ENCODE assay signal across 1 cellular context in the genomic region with DNA sequence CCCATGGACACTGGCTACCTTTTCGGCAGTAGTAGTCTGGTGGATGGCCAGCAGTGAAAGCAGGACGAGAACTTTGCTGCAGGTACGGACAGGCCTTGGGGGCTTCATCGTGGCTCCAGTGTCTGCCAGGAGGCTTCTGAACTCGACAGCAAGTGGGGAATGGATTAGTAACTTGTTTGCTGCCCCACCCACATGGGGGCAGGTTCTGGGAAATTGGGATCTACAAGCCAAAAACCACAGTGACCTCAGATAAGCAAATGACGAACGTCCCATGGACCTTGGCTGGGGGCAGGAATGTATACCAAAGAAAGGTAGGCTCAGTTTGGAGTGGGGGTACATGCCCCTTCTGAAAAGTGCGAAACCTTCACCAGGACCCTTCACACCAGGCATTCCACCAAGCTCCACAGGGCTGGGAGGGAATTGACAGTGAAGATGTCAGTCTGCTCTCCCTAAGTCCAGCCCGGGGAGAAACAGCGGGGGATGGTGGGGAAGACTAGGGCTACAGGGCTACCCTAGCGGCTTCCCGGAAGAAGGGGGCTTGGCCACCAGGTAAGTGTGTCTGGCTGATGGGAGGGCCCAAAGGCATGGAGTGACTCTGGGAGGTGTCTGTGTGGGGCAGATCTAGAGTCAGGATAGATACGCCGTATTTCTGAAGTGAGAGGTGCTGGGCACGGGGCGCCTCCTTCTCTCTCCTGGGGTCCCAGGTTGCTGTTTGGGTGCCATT.
TF ChIP-seq lines count a peak whose summit lies in the region.

A gene (minus strand): TSS at position 138 of the 724 bp plus-strand sequence. CDS start 30 bp downstream, at position 108.

TF ChIP-seq in HCT116, 20 proteins besides CTCF, POLR2A, EP300 and RAD21 (continued from another document):
- TF ChIP-seq, protein P1, sequence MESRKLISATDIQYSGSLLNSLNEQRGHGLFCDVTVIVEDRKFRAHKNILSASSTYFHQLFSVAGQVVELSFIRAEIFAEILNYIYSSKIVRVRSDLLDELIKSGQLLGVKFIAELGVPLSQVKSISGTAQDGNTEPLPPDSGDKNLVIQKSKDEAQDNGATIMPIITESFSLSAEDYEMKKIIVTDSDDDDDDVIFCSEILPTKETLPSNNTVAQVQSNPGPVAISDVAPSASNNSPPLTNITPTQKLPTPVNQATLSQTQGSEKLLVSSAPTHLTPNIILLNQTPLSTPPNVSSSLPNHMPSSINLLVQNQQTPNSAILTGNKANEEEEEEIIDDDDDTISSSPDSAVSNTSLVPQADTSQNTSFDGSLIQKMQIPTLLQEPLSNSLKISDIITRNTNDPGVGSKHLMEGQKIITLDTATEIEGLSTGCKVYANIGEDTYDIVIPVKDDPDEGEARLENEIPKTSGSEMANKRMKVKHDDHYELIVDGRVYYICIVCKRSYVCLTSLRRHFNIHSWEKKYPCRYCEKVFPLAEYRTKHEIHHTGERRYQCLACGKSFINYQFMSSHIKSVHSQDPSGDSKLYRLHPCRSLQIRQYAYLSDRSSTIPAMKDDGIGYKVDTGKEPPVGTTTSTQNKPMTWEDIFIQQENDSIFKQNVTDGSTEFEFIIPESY (IDR thresholded peaks at IDR 0.05; ENCODE audit: extremely low read depth, insufficient replicate concordance, low read length): no peak
- TF ChIP-seq SIN3A (IDR thresholded peaks at IDR 0.05; ENCODE audit: low read depth): no peak
- no peak for TF ChIP-seq ZNF274 (IDR thresholded peaks at IDR 0.05; ENCODE audit: low read depth, low read length)
